Comparison of ENCODE assay signal across 1 cellular context in genomic region chr17:2347805-2348685, GRCh38.
TF ChIP-seq lines count a peak whose summit lies in the region.

No MANE protein-coding gene starts in this region.

TF ChIP-seq in HepG2, 621 proteins besides CTCF, POLR2A, EP300 and RAD21 (continued from another document and continues in another):
- TF ChIP-seq, protein P1, sequence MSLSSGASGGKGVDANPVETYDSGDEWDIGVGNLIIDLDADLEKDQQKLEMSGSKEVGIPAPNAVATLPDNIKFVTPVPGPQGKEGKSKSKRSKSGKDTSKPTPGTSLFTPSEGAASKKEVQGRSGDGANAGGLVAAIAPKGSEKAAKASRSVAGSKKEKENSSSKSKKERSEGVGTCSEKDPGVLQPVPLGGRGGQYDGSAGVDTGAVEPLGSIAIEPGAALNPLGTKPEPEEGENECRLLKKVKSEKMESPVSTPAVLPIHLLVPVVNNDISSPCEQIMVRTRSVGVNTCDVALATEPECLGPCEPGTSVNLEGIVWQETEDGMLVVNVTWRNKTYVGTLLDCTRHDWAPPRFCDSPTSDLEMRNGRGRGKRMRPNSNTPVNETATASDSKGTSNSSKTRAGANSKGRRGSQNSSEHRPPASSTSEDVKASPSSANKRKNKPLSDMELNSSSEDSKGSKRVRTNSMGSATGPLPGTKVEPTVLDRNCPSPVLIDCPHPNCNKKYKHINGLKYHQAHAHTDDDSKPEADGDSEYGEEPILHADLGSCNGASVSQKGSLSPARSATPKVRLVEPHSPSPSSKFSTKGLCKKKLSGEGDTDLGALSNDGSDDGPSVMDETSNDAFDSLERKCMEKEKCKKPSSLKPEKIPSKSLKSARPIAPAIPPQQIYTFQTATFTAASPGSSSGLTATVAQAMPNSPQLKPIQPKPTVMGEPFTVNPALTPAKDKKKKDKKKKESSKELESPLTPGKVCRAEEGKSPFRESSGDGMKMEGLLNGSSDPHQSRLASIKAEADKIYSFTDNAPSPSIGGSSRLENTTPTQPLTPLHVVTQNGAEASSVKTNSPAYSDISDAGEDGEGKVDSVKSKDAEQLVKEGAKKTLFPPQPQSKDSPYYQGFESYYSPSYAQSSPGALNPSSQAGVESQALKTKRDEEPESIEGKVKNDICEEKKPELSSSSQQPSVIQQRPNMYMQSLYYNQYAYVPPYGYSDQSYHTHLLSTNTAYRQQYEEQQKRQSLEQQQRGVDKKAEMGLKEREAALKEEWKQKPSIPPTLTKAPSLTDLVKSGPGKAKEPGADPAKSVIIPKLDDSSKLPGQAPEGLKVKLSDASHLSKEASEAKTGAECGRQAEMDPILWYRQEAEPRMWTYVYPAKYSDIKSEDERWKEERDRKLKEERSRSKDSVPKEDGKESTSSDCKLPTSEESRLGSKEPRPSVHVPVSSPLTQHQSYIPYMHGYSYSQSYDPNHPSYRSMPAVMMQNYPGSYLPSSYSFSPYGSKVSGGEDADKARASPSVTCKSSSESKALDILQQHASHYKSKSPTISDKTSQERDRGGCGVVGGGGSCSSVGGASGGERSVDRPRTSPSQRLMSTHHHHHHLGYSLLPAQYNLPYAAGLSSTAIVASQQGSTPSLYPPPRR (CRISPR knock-in tag; IDR thresholded peaks at IDR 0.05; ENCODE audit: borderline replicate concordance): 0 out of 2 replicates have a peak, but pooled peaks have one; percentile 19
- TF ChIP-seq ZNF687 (CRISPR knock-in tag; IDR thresholded peaks at IDR 0.05): peak; percentile 55
- no peak for TF ChIP-seq HNRNPUL1 (IDR thresholded peaks at IDR 0.05; ENCODE audit: low read depth, low read length)
- TF ChIP-seq MTERF4 (CRISPR knock-in tag; IDR thresholded peaks at IDR 0.05): no peak
- TF ChIP-seq HNF4G (IDR thresholded peaks at IDR 0.05; ENCODE audit: borderline replicate concordance, low read depth, low read length): no peak
- no peak for TF ChIP-seq HNF4G (CRISPR knock-in tag; IDR thresholded peaks at IDR 0.05; ENCODE audit: borderline replicate concordance, low read depth)
- TF ChIP-seq, protein P2, sequence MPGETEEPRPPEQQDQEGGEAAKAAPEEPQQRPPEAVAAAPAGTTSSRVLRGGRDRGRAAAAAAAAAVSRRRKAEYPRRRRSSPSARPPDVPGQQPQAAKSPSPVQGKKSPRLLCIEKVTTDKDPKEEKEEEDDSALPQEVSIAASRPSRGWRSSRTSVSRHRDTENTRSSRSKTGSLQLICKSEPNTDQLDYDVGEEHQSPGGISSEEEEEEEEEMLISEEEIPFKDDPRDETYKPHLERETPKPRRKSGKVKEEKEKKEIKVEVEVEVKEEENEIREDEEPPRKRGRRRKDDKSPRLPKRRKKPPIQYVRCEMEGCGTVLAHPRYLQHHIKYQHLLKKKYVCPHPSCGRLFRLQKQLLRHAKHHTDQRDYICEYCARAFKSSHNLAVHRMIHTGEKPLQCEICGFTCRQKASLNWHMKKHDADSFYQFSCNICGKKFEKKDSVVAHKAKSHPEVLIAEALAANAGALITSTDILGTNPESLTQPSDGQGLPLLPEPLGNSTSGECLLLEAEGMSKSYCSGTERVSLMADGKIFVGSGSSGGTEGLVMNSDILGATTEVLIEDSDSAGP (CRISPR knock-in tag; IDR thresholded peaks at IDR 0.05; ENCODE audit: borderline replicate concordance): peak; percentile 25; the same call in 1 of the 2 replicates
- peak; percentile 70 for TF ChIP-seq PATZ1 (CRISPR knock-in tag; IDR thresholded peaks at IDR 0.05)
- TF ChIP-seq SOX13 (IDR thresholded peaks at IDR 0.05): no peak
- TF ChIP-seq SOX13 (CRISPR knock-in tag; conservative IDR thresholded peaks at IDR 0.05 in 1 of 2, IDR thresholded peaks at IDR 0.05 in 1 of 2): peak in 1 of 2 experiments; percentile 27; a peak in 1 of 4 replicates
- no peak for TF ChIP-seq KAT2B (IDR thresholded peaks at IDR 0.05; ENCODE audit: borderline replicate concordance, low read depth, low read length)
- no peak for TF ChIP-seq SRSF4 (IDR thresholded peaks at IDR 0.05; ENCODE audit: low read depth, low read length, poor library complexity, severe bottlenecking)
- no peak for TF ChIP-seq TARDBP (CRISPR knock-in tag; IDR thresholded peaks at IDR 0.05)
- no peak for TF ChIP-seq ZNF12 (CRISPR knock-in tag; IDR thresholded peaks at IDR 0.05)
- TF ChIP-seq ZNF629 (CRISPR knock-in tag; conservative IDR thresholded peaks at IDR 0.05): 0 out of 2 replicates have a peak, but pooled peaks have one; percentile 18
- TF ChIP-seq CREM (IDR thresholded peaks at IDR 0.05): peak; percentile 24; the same call in 1 of the 2 replicates
- TF ChIP-seq CREM (CRISPR knock-in tag; IDR thresholded peaks at IDR 0.05): no peak
- TF ChIP-seq ARNT2 (CRISPR knock-in tag; IDR thresholded peaks at IDR 0.05; ENCODE audit: low read depth): no peak
- no peak for TF ChIP-seq ZBTB33 (CRISPR knock-in tag; IDR thresholded peaks at IDR 0.05)
- TF ChIP-seq ZBTB4 (CRISPR knock-in tag; IDR thresholded peaks at IDR 0.05; ENCODE audit: borderline replicate concordance): 0 out of 2 replicates have a peak, but pooled peaks have one; percentile 24
- peak; percentile 68 for TF ChIP-seq TEAD3 (CRISPR knock-in tag; optimal IDR thresholded peaks at IDR 0.05; ENCODE audit: borderline replicate concordance)
- TF ChIP-seq GATAD2A (CRISPR knock-in tag; IDR thresholded peaks at IDR 0.05): 0 out of 2 replicates have a peak, but pooled peaks have one; percentile 43
- TF ChIP-seq RBAK (CRISPR knock-in tag; IDR thresholded peaks at IDR 0.05): no peak
- TF ChIP-seq ZFP62 (CRISPR knock-in tag; IDR thresholded peaks at IDR 0.05): no peak
- no peak for TF ChIP-seq NBN (conservative IDR thresholded peaks at IDR 0.05)
- 0 out of 2 replicates have a peak, but pooled peaks have one; percentile 27 for TF ChIP-seq ZNF644 (CRISPR knock-in tag; IDR thresholded peaks at IDR 0.05; ENCODE audit: low read depth)
- TF ChIP-seq SIX4 (CRISPR knock-in tag; IDR thresholded peaks at IDR 0.05): peak; percentile 97
- TF ChIP-seq YEATS2 (CRISPR knock-in tag; IDR thresholded peaks at IDR 0.05; ENCODE audit: borderline replicate concordance): 0 out of 2 replicates have a peak, but pooled peaks have one; percentile 23
- TF ChIP-seq, protein P3, sequence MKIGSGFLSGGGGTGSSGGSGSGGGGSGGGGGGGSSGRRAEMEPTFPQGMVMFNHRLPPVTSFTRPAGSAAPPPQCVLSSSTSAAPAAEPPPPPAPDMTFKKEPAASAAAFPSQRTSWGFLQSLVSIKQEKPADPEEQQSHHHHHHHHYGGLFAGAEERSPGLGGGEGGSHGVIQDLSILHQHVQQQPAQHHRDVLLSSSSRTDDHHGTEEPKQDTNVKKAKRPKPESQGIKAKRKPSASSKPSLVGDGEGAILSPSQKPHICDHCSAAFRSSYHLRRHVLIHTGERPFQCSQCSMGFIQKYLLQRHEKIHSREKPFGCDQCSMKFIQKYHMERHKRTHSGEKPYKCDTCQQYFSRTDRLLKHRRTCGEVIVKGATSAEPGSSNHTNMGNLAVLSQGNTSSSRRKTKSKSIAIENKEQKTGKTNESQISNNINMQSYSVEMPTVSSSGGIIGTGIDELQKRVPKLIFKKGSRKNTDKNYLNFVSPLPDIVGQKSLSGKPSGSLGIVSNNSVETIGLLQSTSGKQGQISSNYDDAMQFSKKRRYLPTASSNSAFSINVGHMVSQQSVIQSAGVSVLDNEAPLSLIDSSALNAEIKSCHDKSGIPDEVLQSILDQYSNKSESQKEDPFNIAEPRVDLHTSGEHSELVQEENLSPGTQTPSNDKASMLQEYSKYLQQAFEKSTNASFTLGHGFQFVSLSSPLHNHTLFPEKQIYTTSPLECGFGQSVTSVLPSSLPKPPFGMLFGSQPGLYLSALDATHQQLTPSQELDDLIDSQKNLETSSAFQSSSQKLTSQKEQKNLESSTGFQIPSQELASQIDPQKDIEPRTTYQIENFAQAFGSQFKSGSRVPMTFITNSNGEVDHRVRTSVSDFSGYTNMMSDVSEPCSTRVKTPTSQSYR (CRISPR knock-in tag; IDR thresholded peaks at IDR 0.05; ENCODE audit: borderline replicate concordance): peak; percentile 85
- TF ChIP-seq KDM2A (CRISPR knock-in tag; IDR thresholded peaks at IDR 0.05; ENCODE audit: borderline replicate concordance, low read depth): peak; percentile 21; the same call in 1 of the 2 replicates
- TF ChIP-seq ZNF441 (CRISPR knock-in tag; IDR thresholded peaks at IDR 0.05; ENCODE audit: borderline replicate concordance): no peak
- TF ChIP-seq ZMYM4 (CRISPR knock-in tag; IDR thresholded peaks at IDR 0.05): 0 out of 2 replicates have a peak, but pooled peaks have one; percentile 48
- TF ChIP-seq FOXC1 (CRISPR knock-in tag; IDR thresholded peaks at IDR 0.05; ENCODE audit: borderline replicate concordance): peak; percentile 24; the same call in 1 of the 2 replicates
- TF ChIP-seq ZNF792 (CRISPR knock-in tag; IDR thresholded peaks at IDR 0.05): peak; percentile 40; the same call in 1 of the 2 replicates
- TF ChIP-seq SALL1 (CRISPR knock-in tag; IDR thresholded peaks at IDR 0.05): peak; percentile 51
